Comparison of ENCODE assay signal across 23 cellular contexts in the genomic region with DNA sequence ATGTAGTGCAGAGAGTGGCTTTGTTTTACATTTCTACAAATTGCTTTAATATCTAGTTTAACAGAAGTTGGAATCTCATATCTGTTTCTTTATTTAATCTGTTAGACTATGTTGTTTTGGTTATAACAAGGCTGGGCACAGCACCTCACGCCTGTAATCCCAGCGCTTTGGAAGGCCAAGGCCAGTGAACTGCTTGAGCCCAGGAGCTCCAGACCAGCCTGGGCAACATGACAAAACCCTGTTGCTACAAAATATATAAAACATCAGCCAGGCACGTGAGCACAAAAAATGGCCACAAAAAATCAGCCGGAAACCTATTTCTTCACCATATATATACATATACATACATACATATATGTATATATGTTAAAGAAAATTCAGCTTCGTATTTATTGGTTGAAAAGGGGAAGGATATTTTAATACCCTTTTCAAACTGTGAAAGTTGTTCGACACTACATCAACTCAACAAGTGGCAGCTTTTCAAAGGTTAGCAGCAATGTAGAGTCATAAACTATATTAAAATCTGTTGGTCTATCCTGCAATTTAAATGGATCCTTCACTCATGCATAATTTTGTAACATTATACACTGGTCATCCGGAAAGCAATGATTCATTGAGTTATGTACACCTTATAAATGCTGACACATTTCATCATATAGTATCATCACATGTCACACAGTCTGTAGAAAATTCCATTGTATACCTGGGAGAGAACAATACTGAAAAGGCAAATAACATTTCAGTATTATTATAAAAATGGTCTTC. TPM values are rescaled to one million over a fixed set of nuclear protein-coding genes. Genes with fewer than 3 reads are reported as not detected.
A peak's percentile ranks its signal among the peaks of the same experiment; 100 is the strongest.
DNase-seq lines count a peak whose midpoint lies in the region; ATAC-seq and TF ChIP-seq lines count a peak whose summit lies in the region.
"Had no signal": no experiment of that assay in that cellular context is flagged by ENCODE, and none has a peak within 500 bp of the region (broad histone marks: within the 10 kb centered on the region; RNA-seq: fewer than 3 reads in every experiment).

No MANE protein-coding gene starts in this region.

- no peaks in the 10 kb centered on the region for H3K27me3 Mint-ChIP-seq in mesothelial cell of epicardium (ENCODE audit: low read depth)
- no peaks in the 10 kb centered on the region for H3K27me3 Mint-ChIP-seq in CD4-positive, alpha-beta T cell
- H3K27me3 Mint-ChIP-seq: CD4-positive, CD25-positive, alpha-beta regulatory T cell had no signal

- no peak for TF ChIP-seq POLR2A in testis (IDR thresholded peaks at IDR 0.05)

- H3K36me3 ChIP-seq in RWPE2 (ENCODE audit: low read depth) (peaks cover 65% of the 10 kb centered on the region), testis (ENCODE audit: low read depth, missing control alignments) (no peaks in the 10 kb centered on the region)

- CTCF ChIA-PET in CD4-positive, alpha-beta T cell (lab: Charles Lee), result no interaction called here

- H3K27me3 ChIP-seq in RWPE2 (ENCODE audit: insufficient read depth, poor library complexity, severe bottlenecking) (no peaks in the 10 kb centered on the region), testis (no peaks in the 10 kb centered on the region)
- H3K27me3 ChIP-seq in CD4-positive, alpha-beta T cell (ENCODE audit: control insufficient read depth, insufficient read depth, low read length), result no peaks in the 10 kb centered on the region

- no peaks in the 10 kb centered on the region for H3K9me3 ChIP-seq in RWPE2 (ENCODE audit: severe bottlenecking)
- no peaks in the 10 kb centered on the region for H3K9me3 ChIP-seq in testis
- no peaks in the 10 kb centered on the region for H3K9me3 ChIP-seq in CD4-positive, alpha-beta T cell (ENCODE audit: control insufficient read depth, low read length)
- H3K9me3 ChIP-seq: HAP-1 had no signal

- H3K27ac ChIP-seq in RWPE2 (ENCODE audit: poor library complexity, severe bottlenecking) (no peak overlapping the region), epithelial cell of prostate (peak overlapping the region; percentile 65), testis (no peak overlapping the region)
- H3K27ac ChIP-seq in CD4-positive, alpha-beta T cell (ENCODE audit: low read depth, low read length), result no peak overlapping the region
- H3K27ac ChIP-seq: GM23248, HL-60, SK-N-MC had no signal

- no peaks in the 10 kb centered on the region for H3K9me3 Mint-ChIP-seq in mesothelial cell of epicardium
- H3K9me3 Mint-ChIP-seq in CD4-positive, alpha-beta T cell, result no peaks in the 10 kb centered on the region
- H3K9me3 Mint-ChIP-seq: CD4-positive, CD25-positive, alpha-beta regulatory T cell had no signal

- POLR2A ChIA-PET in CD4-positive, alpha-beta T cell (lab: Charles Lee), result no interaction called here

- no peak overlapping the region for H3K27ac Mint-ChIP-seq in mesothelial cell of epicardium
- no peak overlapping the region for H3K27ac Mint-ChIP-seq in CD4-positive, alpha-beta T cell

- TF ChIP-seq CTCF in RWPE2 (IDR thresholded peaks at IDR 0.05; ENCODE audit: poor library complexity, severe bottlenecking) (no peak), testis (IDR thresholded peaks at IDR 0.05) (no peak), mesothelial cell of epicardium (IDR thresholded peaks at IDR 0.05; ENCODE audit: unreplicated experiment) (no peak)
- TF ChIP-seq CTCF in CD4-positive, alpha-beta T cell (IDR thresholded peaks at IDR 0.05), result no peak

- H3K4me3 Mint-ChIP-seq in mesothelial cell of epicardium, result no peak overlapping the region
- no peak overlapping the region for H3K4me3 Mint-ChIP-seq in CD4-positive, alpha-beta T cell
- H3K4me3 Mint-ChIP-seq: CD4-positive, CD25-positive, alpha-beta regulatory T cell had no signal

- ATAC-seq in RWPE2 (ENCODE audit: low read depth) (peak; percentile 71), GM21447 (IDR thresholded peaks at IDR 0.05; ENCODE audit: unreplicated experiment) (no peak)
- no peak for ATAC-seq in CD4-positive, alpha-beta T cell (ENCODE audit: poor library complexity)

- H3K4me1 ChIP-seq in RWPE2 (ENCODE audit: insufficient read depth, poor library complexity, severe bottlenecking) (peaks cover 8% of the 10 kb centered on the region), testis (peaks cover 14% of the 10 kb centered on the region)
- H3K4me1 ChIP-seq: HAP-1 had no signal

- no peaks in the 10 kb centered on the region for H3K4me1 Mint-ChIP-seq in mesothelial cell of epicardium
- H3K4me1 Mint-ChIP-seq in CD4-positive, alpha-beta T cell (ENCODE audit: low read depth), result peaks cover 20% of the 10 kb centered on the region

- H3K4me3 ChIP-seq in RWPE2 (ENCODE audit: severe bottlenecking) (no peak overlapping the region), testis (no peak overlapping the region)
- H3K4me3 ChIP-seq: GM23248, HAP-1, SK-N-MC had no signal

- 69 to 78% methylated on average over 7 of the region's 7 CpGs for WGBS in testis, 2 donors

- DNase-seq in HT1080 (ENCODE audit: low read depth) (peak; percentile 6), RWPE2 (ENCODE audit: low spot score) (no peak), epithelial cell of prostate (ENCODE audit: low read depth, low spot score) (no peak), testis (peak; percentile 80), mesothelial cell of epicardium (ENCODE audit: low spot score in 2 of 2, unreplicated experiment in 2 of 2) (no peak)
- no peak for DNase-seq in CD4-positive, alpha-beta T cell
- DNase-seq: CD4-positive, CD25-positive, alpha-beta regulatory T cell; COR-L47; DMS79; GM23248; IMR-90; MV-4-11; NCI-H1105 treated with DMSO at 0.1 percent for 48 hours; NCI-H2029 treated with DMSO at 0.1 percent for 48 hours; NCI-H345; NCI-H524; NCI-H82; SHP77; SW 1271 had no signal

- intact Hi-C loops in testis (cut with DNase I; ENCODE audit: low total_unique reads), result no loop called here
- intact Hi-C loops in CD4-positive, alpha-beta T cell (cut with DNase I, micrococcal nuclease), result no loop called here

- peaks cover 16% of the 10 kb centered on the region for H3K36me3 Mint-ChIP-seq in mesothelial cell of epicardium
- peaks cover 65% of the 10 kb centered on the region for H3K36me3 Mint-ChIP-seq in CD4-positive, alpha-beta T cell (ENCODE audit: low read depth)

RNA-seq across cellular contexts. Expression of gene NR2C1, which starts 7.1 kb away (rescaled TPM):
- total RNA-seq in HT1080 (2014; rRNA removed; shearing (Covaris generic)), result 11.5 and 25.3 TPM in 2 replicates
- 11.3 and 13.6 TPM in 2 replicates for polyA plus RNA-seq in HT1080 (2015; cell fraction: cytosol; rRNA removed)
- 93.4 and 98.2 TPM in 2 replicates for polyA plus RNA-seq in HT1080 (2015; cell fraction: nucleus; rRNA removed)
- total RNA-seq in testis (100 to 1,000 TPM; 102 to 114 TPM), mesothelial cell of epicardium (51.9 to 53.9 TPM (median 52.4 TPM) in 3 replicates)
- 66.3 TPM for polyA plus RNA-seq in testis (ENCODE audit: insufficient read depth, low read depth, low replicate concordance)
- 10 to 100 TPM; 48.3 to 58.9 TPM for total RNA-seq in CD4-positive, alpha-beta T cell

Comparison
In these comparisons a context has a peak if more than half of its experiments do, and no peak if none do; other contexts are left out.
1. DNase-seq: peak in HT1080 (single experiment) and testis (single experiment); none in RWPE2 (single experiment), epithelial cell of prostate (single experiment), mesothelial cell of epicardium (0 of 2) and CD4-positive, alpha-beta T cell (0 of 10).